8 cellular contexts compared by ENCODE assay signal in genomic region chr16:2867987-2868789, GRCh38. TPM values are rescaled to one million over a fixed set of nuclear protein-coding genes. Genes with fewer than 3 reads are reported as not detected.
DNase-seq lines count a peak whose midpoint lies in the region; ATAC-seq, FAIRE-seq and TF ChIP-seq lines count a peak whose summit lies in the region.

No MANE protein-coding gene starts in this region.

- DNase-seq in DMS79 (lab: John Stamatoyannopoulos, UW) (peak; percentile 56), RCC 7860 (ENCODE audit: low spot score) (peak; percentile 91), fibroblast of lung (ENCODE audit: low read depth in 2 of 2) (peak; percentile 91 to 92)
- peak; percentile 91 to 94 for DNase-seq in activated T-helper 1 cell treated with anti-CD3 and anti-CD28 coated beads, Interleukin-2, amount 50 U/mL, for 16 hours (ENCODE audit: low read depth in 1 of 2, low spot score in 1 of 2)
- peak; percentile 87 to 94 (median 91) for DNase-seq in naive thymus-derived CD4-positive, alpha-beta T cell

- peak overlapping the region; percentile 97 for H2AFZ ChIP-seq in fibroblast of lung (ENCODE audit: low read length)

- peak overlapping the region; percentile 84 for H3K9ac ChIP-seq in fibroblast of lung (ENCODE audit: insufficient read depth, low read length)

- no peaks in the 10 kb centered on the region for H3K79me2 ChIP-seq in fibroblast of lung (ENCODE audit: control insufficient read depth, insufficient read depth, low read length)

- POLR2A ChIA-PET in naive thymus-derived CD4-positive, alpha-beta T cell (lab: Charles Lee), result interaction anchor here (0.5 to 2.3 kb wide), 11 partner anchors 15 to 1192 kb away, joined by 3 to 11 read pairs (median 3); partner anchors contain the start of gene FLYWCH2

- intact Hi-C loops in naive thymus-derived CD4-positive, alpha-beta T cell (cut with micrococcal nuclease), result loop anchor here (1.0 to 5.0 kb wide), 12 partner anchors 14 to 356 kb away; partner anchors contain the start of genes ELOB (in 2 of the 2), PRSS27 (in 2 of the 2), SRRM2 (in 2 of the 2) and ATP6V0C (in 1 of the 2)

- H3K36me3 Mint-ChIP-seq in naive thymus-derived CD4-positive, alpha-beta T cell, result no peaks in the 10 kb centered on the region
- H3K36me3 Mint-ChIP-seq in stimulated activated memory B cell treated with anti-CD40 and anti-IgM and Interleukin-4, amounts not matched to agents 10 μg/mL and 1 μg/mL and 100 μg/mL, for 72 hours, result no peaks in the 10 kb centered on the region

- H3K27me3 ChIP-seq in fibroblast of lung (ENCODE audit: control insufficient read depth, insufficient read depth, low read length), result no peaks in the 10 kb centered on the region
- no peaks in the 10 kb centered on the region for H3K27me3 ChIP-seq in naive thymus-derived CD4-positive, alpha-beta T cell (ENCODE audit: control insufficient read depth in 2 of 2, insufficient read depth in 2 of 2, low read length in 2 of 2)

- TF ChIP-seq CTCF in fibroblast of lung (conservative IDR thresholded peaks at IDR 0.05 in 1 of 2, IDR thresholded peaks at IDR 0.05 in 1 of 2; ENCODE audit: low read depth in 1 of 2, low read length in 2 of 2), result peak; percentile 85 to 88

- peak overlapping the region; percentile 67 to 89 (median 82) for H3K27ac Mint-ChIP-seq in naive thymus-derived CD4-positive, alpha-beta T cell
- peak overlapping the region; percentile 98 for H3K27ac Mint-ChIP-seq in stimulated activated memory B cell treated with anti-CD40 and anti-IgM and Interleukin-4, amounts not matched to agents 10 μg/mL and 1 μg/mL and 100 μg/mL, for 72 hours

- no peaks in the 10 kb centered on the region for H3K4me1 ChIP-seq in fibroblast of lung (ENCODE audit: control insufficient read depth, extremely low read depth, insufficient read depth, low read length)
- H3K4me1 ChIP-seq in naive thymus-derived CD4-positive, alpha-beta T cell (ENCODE audit: control insufficient read depth in 2 of 2, insufficient read depth in 2 of 2, low read length in 2 of 2), result no peaks in the 10 kb centered on the region

- peaks cover 0 to 10% (median 0%) of the 10 kb centered on the region in 5 donors for H3K27me3 Mint-ChIP-seq in naive thymus-derived CD4-positive, alpha-beta T cell
- peaks cover 21% of the 10 kb centered on the region for H3K27me3 Mint-ChIP-seq in stimulated activated memory B cell treated with anti-CD40 and anti-IgM and Interleukin-4, amounts not matched to agents 10 μg/mL and 1 μg/mL and 100 μg/mL, for 72 hours

- H4K20me1 ChIP-seq in fibroblast of lung (ENCODE audit: control insufficient read depth, extremely low read depth, insufficient read depth, low read length), result no peaks in the 10 kb centered on the region

- H3K36me3 ChIP-seq in KOPT-K1 (ENCODE audit: insufficient read depth, low read length) (no peaks in the 10 kb centered on the region), fibroblast of lung (ENCODE audit: control insufficient read depth, insufficient read depth, low read length) (no peaks in the 10 kb centered on the region)
- H3K36me3 ChIP-seq in naive thymus-derived CD4-positive, alpha-beta T cell (ENCODE audit: control insufficient read depth in 2 of 3, insufficient read depth in 3 of 3, low read length in 3 of 3), result no peaks in the 10 kb centered on the region

- H3K4me2 ChIP-seq in fibroblast of lung (ENCODE audit: extremely low read depth, insufficient read depth, low read length), result peak overlapping the region; percentile 75

- H3K9me3 ChIP-seq in KOPT-K1 (ENCODE audit: insufficient read depth, low read length, poor library complexity, severe bottlenecking), result no peaks in the 10 kb centered on the region
- H3K9me3 ChIP-seq in fibroblast of lung (ENCODE audit: control insufficient read depth, insufficient read depth, low read depth, low read length), result no peaks in the 10 kb centered on the region
- H3K9me3 ChIP-seq in naive thymus-derived CD4-positive, alpha-beta T cell (ENCODE audit: control insufficient read depth in 2 of 3, low read length in 3 of 3), result no peaks in the 10 kb centered on the region

- H3K4me3 Mint-ChIP-seq in naive thymus-derived CD4-positive, alpha-beta T cell, result peak overlapping the region; percentile 79 to 91 (median 86)
- H3K4me3 Mint-ChIP-seq in stimulated activated memory B cell treated with anti-CD40 and anti-IgM and Interleukin-4, amounts not matched to agents 10 μg/mL and 1 μg/mL and 100 μg/mL, for 72 hours, result peak overlapping the region; percentile 99

- ATAC-seq in GM21723 (IDR thresholded peaks at IDR 0.05; ENCODE audit: unreplicated experiment), result peak; percentile 94
- ATAC-seq in naive thymus-derived CD4-positive, alpha-beta T cell, result peak; percentile 98
- peak; percentile 96 for ATAC-seq in stimulated activated memory B cell treated with anti-CD40 and anti-IgM and Interleukin-4, amounts not matched to agents 10 μg/mL and 1 μg/mL and 100 μg/mL, for 72 hours

- FAIRE-seq in RCC 7860 (lab: Jason Lieb, UNC), result peak; percentile 55

- H3K9me3 Mint-ChIP-seq in naive thymus-derived CD4-positive, alpha-beta T cell, result no peaks in the 10 kb centered on the region
- no peaks in the 10 kb centered on the region for H3K9me3 Mint-ChIP-seq in stimulated activated memory B cell treated with anti-CD40 and anti-IgM and Interleukin-4, amounts not matched to agents 10 μg/mL and 1 μg/mL and 100 μg/mL, for 72 hours

- H3K4me1 Mint-ChIP-seq in naive thymus-derived CD4-positive, alpha-beta T cell, result peaks cover 0 to 23% (median 16%) of the 10 kb centered on the region in 7 donors
- H3K4me1 Mint-ChIP-seq in stimulated activated memory B cell treated with anti-CD40 and anti-IgM and Interleukin-4, amounts not matched to agents 10 μg/mL and 1 μg/mL and 100 μg/mL, for 72 hours, result peaks cover 6% of the 10 kb centered on the region

- peak overlapping the region; percentile 73 for H3K27ac ChIP-seq in KOPT-K1 (ENCODE audit: low read depth, low read length, poor library complexity, severe bottlenecking)
- peak overlapping the region; percentile 91 for H3K27ac ChIP-seq in fibroblast of lung (ENCODE audit: insufficient read depth, low read length)
- peak overlapping the region; percentile 67 for H3K27ac ChIP-seq in naive thymus-derived CD4-positive, alpha-beta T cell (ENCODE audit: low read depth, low read length)

- peak overlapping the region; percentile 32 to 77 (median 60) for H3K4me3 ChIP-seq in fibroblast of lung (replicated peaks in 1 of 4; ENCODE audit: control extremely low read depth in 1 of 4, insufficient read depth in 1 of 4, low read depth in 3 of 4, low read length in 4 of 4)
- H3K4me3 ChIP-seq in naive thymus-derived CD4-positive, alpha-beta T cell (ENCODE audit: low read length), result peak overlapping the region; percentile 70

- CTCF ChIA-PET in naive thymus-derived CD4-positive, alpha-beta T cell (lab: Charles Lee), result interaction anchor here (0.7 to 1.4 kb wide), 15 partner anchors 12 to 62 kb away, joined by 3 to 16 read pairs (median 4); partner anchors contain the start of genes FLYWCH1 and FLYWCH2

RNA-seq across cellular contexts. Expression of gene PRSS22, which starts 10.2 kb away (rescaled TPM):
- 0.17 TPM in 1 of 2 replicates, not detected in the other for total RNA-seq in fibroblast of lung
- not detected in 2 replicates for polyA plus RNA-seq in fibroblast of lung
- 0.13 TPM in 1 of 2 replicates, not detected in the other for polyA plus RNA-seq in fibroblast of lung (2012)
- polyA minus RNA-seq in fibroblast of lung (ENCODE audit: low replicate concordance), result not detected in 2 replicates
- under 1 TPM in 2 of 5 experiments, not detected in 3; 0.59 to 0.72 TPM for total RNA-seq in naive thymus-derived CD4-positive, alpha-beta T cell
- polyA plus RNA-seq in naive thymus-derived CD4-positive, alpha-beta T cell, result not detected

RNA-seq across cellular contexts. Expression of gene FLYWCH2, which starts 14.8 kb away (rescaled TPM):
- total RNA-seq in fibroblast of lung, result 55.2 and 56.8 TPM in 2 replicates
- 18.1 and 21.2 TPM in 2 replicates for polyA plus RNA-seq in fibroblast of lung
- 42.6 and 42.8 TPM in 2 replicates for polyA plus RNA-seq in fibroblast of lung (2012)
- polyA minus RNA-seq in fibroblast of lung (ENCODE audit: low replicate concordance), result 2.7 and 4.8 TPM in 2 replicates
- total RNA-seq in naive thymus-derived CD4-positive, alpha-beta T cell, result 10 to 100 TPM; 13.6 to 30.4 (median 24.0) TPM
- 10 to 100 TPM; 24.8 to 26.8 TPM for polyA plus RNA-seq in naive thymus-derived CD4-positive, alpha-beta T cell

RNA-seq across cellular contexts. Expression of gene ZG16B, which starts 38.1 kb away (rescaled TPM):
- not detected in 2 replicates for total RNA-seq in fibroblast of lung
- 0.14 TPM in 1 of 2 replicates, not detected in the other for polyA plus RNA-seq in fibroblast of lung
- 0.17 TPM in 1 of 2 replicates, not detected in the other for polyA plus RNA-seq in fibroblast of lung (2012)
- polyA minus RNA-seq in fibroblast of lung (ENCODE audit: low replicate concordance), result 0.56 TPM in 1 of 2 replicates, not detected in the other
- 10 to 100 TPM in 1 of 5 experiments, 1 to 10 TPM in 1, not detected in 3; 2.3 to 17.2 TPM for total RNA-seq in naive thymus-derived CD4-positive, alpha-beta T cell
- polyA plus RNA-seq in naive thymus-derived CD4-positive, alpha-beta T cell, result not detected

RNA-seq across cellular contexts. Expression of gene FLYWCH1, which starts 43.5 kb away (rescaled TPM):
- 44.4 and 58.5 TPM in 2 replicates for total RNA-seq in fibroblast of lung
- 12.0 and 16.4 TPM in 2 replicates for polyA plus RNA-seq in fibroblast of lung
- 18.7 and 24.0 TPM in 2 replicates for polyA plus RNA-seq in fibroblast of lung (2012)
- polyA minus RNA-seq in fibroblast of lung (ENCODE audit: low replicate concordance), result 15.7 and 18.2 TPM in 2 replicates
- total RNA-seq in naive thymus-derived CD4-positive, alpha-beta T cell, result 100 to 1,000 TPM in 2 of 5 experiments, 10 to 100 TPM in 3; 48.6 to 149 (median 87.0) TPM
- polyA plus RNA-seq in naive thymus-derived CD4-positive, alpha-beta T cell, result 10 to 100 TPM; 12.4 to 30.0 TPM

RNA-seq across cellular contexts. Expression of gene PRSS21, which starts 51.2 kb away (rescaled TPM):
- 0.17 and 0.77 TPM in 2 replicates for total RNA-seq in fibroblast of lung
- polyA plus RNA-seq in fibroblast of lung, result 0.15 and 0.22 TPM in 2 replicates
- polyA plus RNA-seq in fibroblast of lung (2012), result 0.19 TPM in 1 of 2 replicates, not detected in the other
- not detected in 2 replicates for polyA minus RNA-seq in fibroblast of lung (ENCODE audit: low replicate concordance)
- 1 to 10 TPM in 4 of 5 experiments, not detected in 1; 1.1 to 7.9 (median 1.4) TPM for total RNA-seq in naive thymus-derived CD4-positive, alpha-beta T cell
- 10 to 100 TPM in 1 of 2 donors, 1 to 10 TPM in 1; 1.9 to 11.2 TPM for polyA plus RNA-seq in naive thymus-derived CD4-positive, alpha-beta T cell

Comparison
In these comparisons a context has a peak if more than half of its experiments do, and no peak if none do; other contexts are left out.
1. Peak in every context shown above with its lines: DNase-seq, ATAC-seq, H3K4me3 ChIP-seq and H3K27ac ChIP-seq.